2 cellular contexts compared by ENCODE assay signal in genomic region chr4:78482281-78482680, GRCh38.
TF ChIP-seq lines count a peak whose summit lies in the region.

No MANE protein-coding gene starts in this region.

TF ChIP-seq in IMR-90, 13 proteins besides CTCF, POLR2A, EP300 and RAD21:
- TF ChIP-seq MAFK (IDR thresholded peaks at IDR 0.05; ENCODE audit: low read depth, low read length) (no peak), BHLHE40 (IDR thresholded peaks at IDR 0.05; ENCODE audit: low read depth, low read length) (no peak), RFX5 (IDR thresholded peaks at IDR 0.05; ENCODE audit: low read depth, low read length) (no peak), SMC3 (IDR thresholded peaks at IDR 0.05; ENCODE audit: low read depth, low read length) (no peak), NFE2L2 (IDR thresholded peaks at IDR 0.05; ENCODE audit: low read depth, low read length) (no peak), RCOR1 (IDR thresholded peaks at IDR 0.05; ENCODE audit: insufficient replicate concordance, low read length) (no peak), CHD1 (IDR thresholded peaks at IDR 0.05; ENCODE audit: low read depth, low read length) (no peak), CEBPB (IDR thresholded peaks at IDR 0.05; ENCODE audit: low read depth, low read length) (no peak), MAZ (IDR thresholded peaks at IDR 0.05; ENCODE audit: borderline replicate concordance, low read depth, low read length) (no peak), MXI1 (IDR thresholded peaks at IDR 0.05; ENCODE audit: borderline replicate concordance, low read depth, low read length) (no peak), FOS (IDR thresholded peaks at IDR 0.05; ENCODE audit: low read depth, low read length) (no peak), ELK1 (IDR thresholded peaks at IDR 0.05; ENCODE audit: borderline replicate concordance, low read depth, low read length) (no peak)
- TF ChIP-seq, protein P1, sequence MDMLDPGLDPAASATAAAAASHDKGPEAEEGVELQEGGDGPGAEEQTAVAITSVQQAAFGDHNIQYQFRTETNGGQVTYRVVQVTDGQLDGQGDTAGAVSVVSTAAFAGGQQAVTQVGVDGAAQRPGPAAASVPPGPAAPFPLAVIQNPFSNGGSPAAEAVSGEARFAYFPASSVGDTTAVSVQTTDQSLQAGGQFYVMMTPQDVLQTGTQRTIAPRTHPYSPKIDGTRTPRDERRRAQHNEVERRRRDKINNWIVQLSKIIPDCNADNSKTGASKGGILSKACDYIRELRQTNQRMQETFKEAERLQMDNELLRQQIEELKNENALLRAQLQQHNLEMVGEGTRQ (IDR thresholded peaks at IDR 0.05; ENCODE audit: low read depth, low read length): no peak

TF ChIP-seq in K562, 482 proteins besides CTCF, POLR2A, EP300 and RAD21:
- peak; percentile 47; the same call in 1 of the 2 replicates for TF ChIP-seq TEAD4 (IDR thresholded peaks at IDR 0.05; ENCODE audit: low read length)
- TF ChIP-seq TEAD4 (CRISPR knock-in tag; IDR thresholded peaks at IDR 0.05; ENCODE audit: borderline replicate concordance): no peak
- 0 out of 2 replicates have a peak, but pooled peaks have one; percentile 9 for TF ChIP-seq CBFA2T3 (IDR thresholded peaks at IDR 0.05)
- no peak for TF ChIP-seq TARDBP (IDR thresholded peaks at IDR 0.05)
TF ChIP-seq in K562: peak in this region for 2.
